Comparison of ENCODE assay signal across 8 cellular contexts in genomic region chrX:129843209-129843458, GRCh38. TPM values are rescaled to one million over a fixed set of nuclear protein-coding genes. Genes with fewer than 3 reads are reported as not detected.
DNase-seq lines count a peak whose midpoint lies in the region; FAIRE-seq and TF ChIP-seq lines count a peak whose summit lies in the region.

No MANE protein-coding gene starts in this region.

- H3K27me3 Mint-ChIP-seq in CD8-positive, alpha-beta memory T cell: peaks cover 0 to 10% of the 10 kb centered on the region in 2 donors

- H3K9me1 ChIP-seq in endothelial cell of umbilical vein (replicated peaks; ENCODE audit: control insufficient read depth, extremely low read depth, insufficient read depth, low read length): no peaks in the 10 kb centered on the region

- H4K20me1 ChIP-seq in OCI-LY3 (ENCODE audit: insufficient read depth, low read length): no peaks in the 10 kb centered on the region
- H4K20me1 ChIP-seq in endothelial cell of umbilical vein (replicated peaks; ENCODE audit: control insufficient read depth, extremely low read depth, insufficient read depth, low read length): no peaks in the 10 kb centered on the region

- H2AFZ ChIP-seq in OCI-LY3 (ENCODE audit: low read depth, low read length) (peak overlapping the region; percentile 99; the same call in 1 of the 2 replicates), endothelial cell of umbilical vein (ENCODE audit: low read depth, low read length) (peak overlapping the region; percentile 32)

- peak overlapping the region; percentile 80 for H3K4me3 ChIP-seq in CD8-positive, alpha-beta memory T cell (ENCODE audit: low read length)
- peak overlapping the region; percentile 98 for H3K4me3 ChIP-seq in OCI-LY3 (ENCODE audit: low read length)
- peak overlapping the region; percentile 64 to 90 (median 69) for H3K4me3 ChIP-seq in endothelial cell of umbilical vein (replicated peaks in 1 of 3; ENCODE audit: insufficient read depth in 1 of 3, low read depth in 1 of 3, low read length in 3 of 3)
- H3K4me3 ChIP-seq in neutrophil (ENCODE audit: low read depth in 1 of 2, low read length in 1 of 2): peak overlapping the region; percentile 67 to 71

- CTCF ChIA-PET in CD8-positive, alpha-beta memory T cell (lab: Charles Lee): no interaction called here
- CTCF ChIA-PET in endothelial cell of umbilical vein (lab: Charles Lee): no interaction called here

- no peaks in the 10 kb centered on the region for H3K9me3 ChIP-seq in CD8-positive, alpha-beta memory T cell (ENCODE audit: low read length)
- no peaks in the 10 kb centered on the region for H3K9me3 ChIP-seq in OCI-LY3 (ENCODE audit: insufficient read depth, low read length)
- H3K9me3 ChIP-seq in endothelial cell of umbilical vein (replicated peaks; ENCODE audit: control insufficient read depth, insufficient read depth, low read length): no peaks in the 10 kb centered on the region
- H3K9me3 ChIP-seq in neutrophil: no peaks in the 10 kb centered on the region

- peak overlapping the region; percentile 83 to 96 (median 93) for H3K4me3 Mint-ChIP-seq in CD8-positive, alpha-beta memory T cell

- dilution Hi-C loops in endothelial cell of umbilical vein (cut with MboI; ENCODE audit: extremely low pct_ligation_motif_present, low sequenced_read_pairs): no loop called here

- peak overlapping the region; percentile 86 for H3K4me2 ChIP-seq in OCI-LY3 (ENCODE audit: low read length)
- H3K4me2 ChIP-seq in endothelial cell of umbilical vein (ENCODE audit: insufficient read depth, low read length): peak overlapping the region; percentile 45

- no peak for TF ChIP-seq POLR2A in endothelial cell of umbilical vein (IDR thresholded peaks at IDR 0.05; ENCODE audit: low read depth, low read length)

- H3K9ac ChIP-seq in OCI-LY3 (ENCODE audit: low read length) (peak overlapping the region; percentile 76), endothelial cell of umbilical vein (replicated peaks; ENCODE audit: extremely low read depth, insufficient read depth, low read length) (peak overlapping the region; percentile 73)

- peak overlapping the region; percentile 31 for H3K27ac ChIP-seq in CD8-positive, alpha-beta memory T cell (ENCODE audit: low read depth, low read length)
- no peak overlapping the region for H3K27ac ChIP-seq in OCI-LY3 (ENCODE audit: low read length)
- peak overlapping the region; percentile 59 for H3K27ac ChIP-seq in endothelial cell of umbilical vein (ENCODE audit: insufficient read depth, low read depth, low read length)
- no peak overlapping the region for H3K27ac ChIP-seq in neutrophil

- no peaks in the 10 kb centered on the region for H3K36me3 ChIP-seq in CD8-positive, alpha-beta memory T cell (ENCODE audit: insufficient read depth, low read length)
- H3K36me3 ChIP-seq in OCI-LY3 (replicated peaks; ENCODE audit: low read depth, low read length): no peaks in the 10 kb centered on the region
- no peaks in the 10 kb centered on the region for H3K36me3 ChIP-seq in endothelial cell of umbilical vein (ENCODE audit: control insufficient read depth in 2 of 2, extremely low read depth in 1 of 2, insufficient read depth in 2 of 2, low read length in 2 of 2)
- no peaks in the 10 kb centered on the region for H3K36me3 ChIP-seq in neutrophil

- H3K79me2 ChIP-seq in OCI-LY3 (ENCODE audit: low read length) (peaks cover 7% of the 10 kb centered on the region; the same call in 1 of the 2 replicates), endothelial cell of umbilical vein (ENCODE audit: control insufficient read depth, insufficient read depth, low read length) (peaks cover 19% of the 10 kb centered on the region)

- H3K27me3 ChIP-seq in CD8-positive, alpha-beta memory T cell (ENCODE audit: insufficient read depth, low read length, poor library complexity, severe bottlenecking): no peaks in the 10 kb centered on the region
- H3K27me3 ChIP-seq in OCI-LY3 (ENCODE audit: low read depth, low read length) (0 out of 2 replicates have a peak, but pooled peaks cover 5% of the 10 kb centered on the region), endothelial cell of umbilical vein (ENCODE audit: control insufficient read depth in 2 of 2, insufficient read depth in 2 of 2, low read length in 2 of 2) (peaks cover 3 to 6% of the 10 kb centered on the region in 2 experiments), neutrophil (no peaks in the 10 kb centered on the region)

- H3K27ac Mint-ChIP-seq in CD8-positive, alpha-beta memory T cell: peak overlapping the region in 3 of 8 donors; percentile 71 to 96 (median 73)

- DNase-seq in CD8-positive, alpha-beta memory T cell: no peak
- DNase-seq in endothelial cell of umbilical vein (ENCODE audit: low read depth, low spot score): peak; percentile 3
- no peak for DNase-seq in H4 (ENCODE audit: low spot score)
- DNase-seq in NCI-H2227 (lab: John Stamatoyannopoulos, UW; ENCODE audit: unreplicated experiment): no peak
- no peak for DNase-seq in iPS-NIHi7 (ENCODE audit: extremely low spot score)
- DNase-seq in MV-4-11 (lab: John Stamatoyannopoulos, UW): no peak

- H3K4me1 Mint-ChIP-seq in CD8-positive, alpha-beta memory T cell: peaks cover 7 to 26% (median 8%) of the 10 kb centered on the region in 3 donors

- H3K36me3 Mint-ChIP-seq in CD8-positive, alpha-beta memory T cell: peaks cover 0 to 7% (median 0%) of the 10 kb centered on the region in 3 donors

- intact Hi-C loops in endothelial cell of umbilical vein (cut with micrococcal nuclease): loop anchor here (2.0 to 5.0 kb wide), 3 partner anchors 62 to 236 kb away; no protein-coding TSS in a partner anchor

- H3K9me3 Mint-ChIP-seq in CD8-positive, alpha-beta memory T cell: no peaks in the 10 kb centered on the region

- no peak for FAIRE-seq in endothelial cell of umbilical vein (lab: Jason Lieb, UNC)

- H3K4me1 ChIP-seq in CD8-positive, alpha-beta memory T cell (ENCODE audit: insufficient read depth, low read length): peaks cover 6% of the 10 kb centered on the region
- H3K4me1 ChIP-seq in OCI-LY3 (ENCODE audit: low read length) (peaks cover 10% of the 10 kb centered on the region), endothelial cell of umbilical vein (ENCODE audit: control insufficient read depth, extremely low read depth, insufficient read depth, low read length) (peaks cover 4% of the 10 kb centered on the region), neutrophil (ENCODE audit: control insufficient read depth in 1 of 2, insufficient read depth in 1 of 2, low read depth in 1 of 2, low read length in 1 of 2) (peaks cover 12% of the 10 kb centered on the region in 2 experiments)

- no TSS peak for BruUV-seq in endothelial cell of umbilical vein (replicated peaks; lab: Mats Ljungman, UMichigan)

- POLR2A ChIA-PET in CD8-positive, alpha-beta memory T cell (lab: Charles Lee): interaction anchor here (1.0 kb wide), 2 partner anchors 9 to 164 kb away, joined by 3 read pairs; no protein-coding TSS in a partner anchor
- POLR2A ChIA-PET in endothelial cell of umbilical vein (lab: Charles Lee): no interaction called here

- no peak for TF ChIP-seq CTCF in OCI-LY3 (IDR thresholded peaks at IDR 0.05; ENCODE audit: low read depth, low read length)
- no peak for TF ChIP-seq CTCF in endothelial cell of umbilical vein (IDR thresholded peaks at IDR 0.05; ENCODE audit: extremely low read depth in 1 of 2, insufficient read depth in 1 of 2, low read depth in 1 of 2, low read length in 2 of 2)
- TF ChIP-seq CTCF in neutrophil (IDR thresholded peaks at IDR 0.05): no peak

TF ChIP-seq in endothelial cell of umbilical vein, 7 proteins besides CTCF, POLR2A, EP300 and RAD21:
- TF ChIP-seq POLR2AphosphoS5 (IDR thresholded peaks at IDR 0.05; ENCODE audit: insufficient read depth, low read depth, low read length): no peak
- no peak for TF ChIP-seq JUN (IDR thresholded peaks at IDR 0.05; ENCODE audit: borderline replicate concordance, insufficient read depth, insufficient read length, low read depth)
- TF ChIP-seq FOS (IDR thresholded peaks at IDR 0.05; ENCODE audit: borderline replicate concordance, insufficient read depth, low read length): no peak
- TF ChIP-seq GATA2 (IDR thresholded peaks at IDR 0.05; ENCODE audit: insufficient read depth, insufficient read length, low read depth, low read length): no peak
- no peak for TF ChIP-seq MAX (IDR thresholded peaks at IDR 0.05; ENCODE audit: insufficient read depth, insufficient read length)
- no peak for TF ChIP-seq EZH2 (IDR thresholded peaks at IDR 0.05; ENCODE audit: borderline replicate concordance, low read depth, low read length, severe bottlenecking)
- no peak for TF ChIP-seq MYC (IDR thresholded peaks at IDR 0.05; ENCODE audit: low read depth, low read length)

RNA-seq across cellular contexts. Expression of gene ZDHHC9, which starts 0.6 kb away (rescaled TPM):
- 10 to 100 TPM; 10.4 to 11.5 TPM for total RNA-seq in CD8-positive, alpha-beta memory T cell
- 4.6 TPM for polyA plus RNA-seq in CD8-positive, alpha-beta memory T cell
- 33.6 and 38.2 TPM in 2 replicates for total RNA-seq in endothelial cell of umbilical vein
- 24.6 and 27.4 TPM in 2 replicates for polyA plus RNA-seq in endothelial cell of umbilical vein
- 24.2 and 25.3 TPM in 2 replicates for polyA plus RNA-seq in endothelial cell of umbilical vein (2011; cell fraction: cytosol; rRNA removed)
- 27.1 and 30.0 TPM in 2 replicates for polyA plus RNA-seq in endothelial cell of umbilical vein (2011; cell fraction: nucleus; rRNA removed)
- polyA plus RNA-seq in endothelial cell of umbilical vein (2012): 28.4 and 31.7 TPM in 2 replicates
- 38.4 and 42.7 TPM in 2 replicates for polyA minus RNA-seq in endothelial cell of umbilical vein
- polyA minus RNA-seq in endothelial cell of umbilical vein (2011; cell fraction: cytosol; rRNA and poly(A)+ RNA removed): 18.8 TPM
- 20.4 and 32.1 TPM in 2 replicates for polyA minus RNA-seq in endothelial cell of umbilical vein (2011; cell fraction: nucleus; rRNA and poly(A)+ RNA removed)
- 16.0 and 24.5 TPM in 2 replicates for total RNA-seq in H4 (2014; rRNA removed; shearing (Covaris generic))

Comparison
In these comparisons a context has a peak if more than half of its experiments do, and no peak if none do; other contexts are left out.
1. H3K27ac ChIP-seq: peak in CD8-positive, alpha-beta memory T cell (single experiment) and endothelial cell of umbilical vein (single experiment); none in OCI-LY3 (single experiment) and neutrophil (single experiment).
2. Peak in every context shown above with its lines, with median percentiles within 50 percentile points of each other: H3K4me3 ChIP-seq.